23 cellular contexts compared by ENCODE assay signal in the genomic region with DNA sequence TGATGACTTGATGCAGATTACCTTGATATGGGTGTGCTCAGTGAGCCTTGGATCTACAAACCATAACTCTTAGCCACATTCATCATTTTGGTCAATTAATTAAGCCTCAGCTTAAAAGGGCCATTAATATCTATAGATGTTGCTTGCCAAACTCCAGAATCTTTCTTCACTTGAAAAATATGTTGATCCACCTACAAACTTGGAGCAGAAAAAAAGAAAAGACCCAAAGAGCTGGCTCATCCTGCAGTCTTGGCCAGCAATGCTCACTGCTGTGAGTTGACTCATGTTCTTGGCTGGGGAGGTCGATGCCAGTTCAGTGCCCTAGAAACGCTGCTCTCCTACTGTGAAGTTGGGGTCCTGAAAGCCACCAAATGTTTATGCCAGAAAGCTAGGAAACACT.
A peak's percentile ranks its signal among the peaks of the same experiment; 100 is the strongest.
DNase-seq lines count a peak whose midpoint lies in the region; ATAC-seq and TF ChIP-seq lines count a peak whose summit lies in the region.
"Had no signal": no experiment of that assay in that cellular context is flagged by ENCODE, and none has a peak within 500 bp of the region (broad histone marks: within the 10 kb centered on the region; RNA-seq: fewer than 3 reads in every experiment).

No MANE protein-coding gene starts in this region.

- no peak overlapping the region for H3K4me3 ChIP-seq in RWPE2 (ENCODE audit: severe bottlenecking)
- no peak overlapping the region for H3K4me3 ChIP-seq in epithelial cell of esophagus (ENCODE audit: low read length)
- no peak overlapping the region for H3K4me3 ChIP-seq in psoas muscle
- H3K4me3 ChIP-seq: dorsolateral prefrontal cortex, ovary, skin epidermis had no signal

- ATAC-seq in RWPE2 (ENCODE audit: low read depth) (peak; percentile 66; the same call in 2 of the 3 replicates), psoas muscle (peak; percentile 55 to 84 (median 72)), HG02642 (IDR thresholded peaks at IDR 0.05; ENCODE audit: poor library complexity, unreplicated experiment) (no peak), GM21367 (IDR thresholded peaks at IDR 0.05; ENCODE audit: unreplicated experiment) (no peak)
- ATAC-seq in activated naive CD4-positive, alpha-beta T cell treated with anti-CD3 and anti-CD28 coated beads, Interleukin-2, amount 50 U/mL, for 72 hours, result no peak
- ATAC-seq: Right ventricle myocardium inferior; stimulated activated naive CD8-positive, alpha-beta T cell treated with anti-CD3 and anti-CD28 coated beads, Interleukin-15, amount 100 ng/mL, for 72 hours had no signal

- WGBS in psoas muscle, 3 donors, result 31 to 38% (median 35%) methylated on average over 2 of the region's 2 CpGs

- no peaks in the 10 kb centered on the region for H3K27me3 ChIP-seq in RWPE2 (ENCODE audit: insufficient read depth, poor library complexity, severe bottlenecking)
- H3K27me3 ChIP-seq in psoas muscle (ENCODE audit: insufficient read depth in 3 of 3, low read length in 2 of 3), result no peaks in the 10 kb centered on the region
- H3K27me3 ChIP-seq: dorsolateral prefrontal cortex, ovary had no signal

- in situ Hi-C loops in G401 (cut with HindIII; ENCODE audit: low sequenced_read_pairs), result no loop called here

- H3K27ac ChIP-seq in RWPE2 (ENCODE audit: poor library complexity, severe bottlenecking), result peak overlapping the region; percentile 38
- no peak overlapping the region for H3K27ac ChIP-seq in psoas muscle
- H3K27ac ChIP-seq: dorsolateral prefrontal cortex, epithelial cell of prostate, ovary, skin epidermis had no signal

- H3K9me3 ChIP-seq in RWPE2 (ENCODE audit: severe bottlenecking) (no peaks in the 10 kb centered on the region), psoas muscle (no peaks in the 10 kb centered on the region)
- H3K9me3 ChIP-seq: ovary had no signal

- H3K4me1 ChIP-seq in RWPE2 (ENCODE audit: insufficient read depth, poor library complexity, severe bottlenecking) (peaks cover 5% of the 10 kb centered on the region), psoas muscle (no peaks in the 10 kb centered on the region)

- intact Hi-C loops in psoas muscle (cut with DNase I), result no loop called here

- H3K36me3 ChIP-seq in RWPE2 (ENCODE audit: low read depth), result no peaks in the 10 kb centered on the region
- H3K36me3 ChIP-seq in psoas muscle (ENCODE audit: insufficient read depth in 1 of 2, low read depth in 1 of 2), result no peaks in the 10 kb centered on the region
- H3K36me3 ChIP-seq: ovary had no signal

- DNase-seq in G401 (ENCODE audit: low spot score) (peak; percentile 46), RWPE2 (ENCODE audit: low spot score) (no peak), epithelial cell of esophagus (ENCODE audit: low read depth) (peak; percentile 25), psoas muscle (no peak), foreskin melanocyte (no peak)
- no peak for DNase-seq in activated naive CD4-positive, alpha-beta T cell treated with anti-CD3 and anti-CD28 coated beads, Interleukin-2, amount 50 U/mL, for 72 hours (ENCODE audit: low spot score in 2 of 2)
- DNase-seq: activated CD4-positive, alpha-beta T cell treated with anti-CD3 and anti-CD28 coated beads, Interleukin-2, amount 10 ng/mL, durations not matched to agents 24 days and 14 days; activated CD8-positive, alpha-beta memory T cell treated with anti-CD3 and anti-CD28 coated beads, Interleukin-2, amount 50 U/mL, for 4 hours; kidney glomerular epithelial cell; naive B cell; NCI-H1105 treated with DMSO at 0.1 percent for 48 hours; NCI-H2081 treated with DMSO at 0.1 percent for 48 hours; NCI-H510A treated with DMSO at 0.1 percent for 48 hours; stimulated activated naive CD8-positive, alpha-beta T cell treated with anti-CD3 and anti-CD28 coated beads, Interleukin-15, amount 100 ng/mL, for 72 hours had no signal

- TF ChIP-seq CTCF in RWPE2 (IDR thresholded peaks at IDR 0.05; ENCODE audit: poor library complexity, severe bottlenecking) (no peak), epithelial cell of esophagus (IDR thresholded peaks at IDR 0.05; ENCODE audit: insufficient read depth, low read depth, low read length, missing control alignments) (no peak), psoas muscle (IDR thresholded peaks at IDR 0.05) (no peak)

- no peaks in the 10 kb centered on the region for H3K9me3 Mint-ChIP-seq in activated naive CD4-positive, alpha-beta T cell treated with anti-CD3 and anti-CD28 coated beads, Interleukin-2, amount 50 U/mL, for 72 hours
- H3K9me3 Mint-ChIP-seq: activated CD4-positive, alpha-beta T cell treated with anti-CD3 and anti-CD28 coated beads, Interleukin-2, amount 10 ng/mL, durations not matched to agents 24 days and 14 days; memory B cell; T-helper 1 cell treated with Interleukin-12 subunit alpha and Interleukin-12 subunit beta and Interleukin-4 antibody, amounts not matched to agents 30 μg/mL and 1 μg/mL, for 36 hours had no signal

- no peak overlapping the region for H3K27ac Mint-ChIP-seq in activated naive CD4-positive, alpha-beta T cell treated with anti-CD3 and anti-CD28 coated beads, Interleukin-2, amount 50 U/mL, for 72 hours
- H3K27ac Mint-ChIP-seq: activated CD4-positive, alpha-beta T cell treated with anti-CD3 and anti-CD28 coated beads, Interleukin-2, amount 10 ng/mL, durations not matched to agents 24 days and 14 days; memory B cell; naive B cell; stimulated activated naive CD8-positive, alpha-beta T cell treated with anti-CD3 and anti-CD28 coated beads, Interleukin-15, amount 100 ng/mL, for 72 hours; T-helper 1 cell treated with Interleukin-12 subunit alpha and Interleukin-12 subunit beta and Interleukin-4 antibody, amounts not matched to agents 30 μg/mL and 1 μg/mL, for 36 hours had no signal

- no peaks in the 10 kb centered on the region for H3K36me3 Mint-ChIP-seq in activated naive CD4-positive, alpha-beta T cell treated with anti-CD3 and anti-CD28 coated beads, Interleukin-2, amount 50 U/mL, for 72 hours
- H3K36me3 Mint-ChIP-seq: memory B cell, naive B cell had no signal

Comparison
In these comparisons a context has a peak if more than half of its experiments do, and no peak if none do; other contexts are left out.
1. DNase-seq: peak in G401 (single experiment) and epithelial cell of esophagus (single experiment); none in RWPE2 (single experiment), psoas muscle (0 of 2), foreskin melanocyte (single experiment) and activated naive CD4-positive, alpha-beta T cell treated with anti-CD3 and anti-CD28 coated beads, Interleukin-2, amount 50 U/mL, for 72 hours (0 of 2).
2. ATAC-seq: peak in RWPE2 (single experiment) and psoas muscle (4 of 4); none in HG02642 (single experiment), GM21367 (single experiment) and activated naive CD4-positive, alpha-beta T cell treated with anti-CD3 and anti-CD28 coated beads, Interleukin-2, amount 50 U/mL, for 72 hours (0 of 2).